ENCODE assay signal across 1 cellular context in genomic region chr2:179593323-179593722, GRCh38.
TF ChIP-seq lines count a peak whose summit lies in the region.

No MANE protein-coding gene starts in this region.

TF ChIP-seq in IMR-90, 13 proteins besides CTCF, POLR2A, EP300 and RAD21 (continued from another document):
- TF ChIP-seq CHD1 (IDR thresholded peaks at IDR 0.05; ENCODE audit: low read depth, low read length), result no peak
- no peak for TF ChIP-seq BHLHE40 (IDR thresholded peaks at IDR 0.05; ENCODE audit: low read depth, low read length)
- no peak for TF ChIP-seq ELK1 (IDR thresholded peaks at IDR 0.05; ENCODE audit: borderline replicate concordance, low read depth, low read length)
